8 cellular contexts compared by ENCODE assay signal in the genomic region with DNA sequence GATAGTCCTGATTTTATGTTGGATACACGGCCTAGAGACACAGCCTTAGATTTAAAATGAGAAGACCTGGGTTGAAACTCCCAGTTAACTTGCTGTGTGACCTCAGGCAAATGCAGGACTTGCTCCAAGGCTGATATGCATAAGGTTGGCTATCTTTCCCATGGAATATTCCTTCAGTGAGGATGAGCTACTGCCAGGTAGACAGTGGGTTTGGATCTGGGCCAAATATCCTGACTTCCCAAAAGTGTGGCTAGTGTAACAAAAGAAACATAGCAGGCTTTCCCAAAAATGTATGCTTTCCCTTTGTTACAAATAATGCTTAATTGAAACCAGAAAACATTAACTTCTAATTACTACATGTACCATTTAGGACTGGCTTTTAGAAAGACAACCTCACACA. TPM values are rescaled to one million over a fixed set of nuclear protein-coding genes. Genes with fewer than 3 reads are reported as not detected.
DNase-seq lines count a peak whose midpoint lies in the region; ATAC-seq and TF ChIP-seq lines count a peak whose summit lies in the region.

No MANE protein-coding gene starts in this region.

- no peak for DNase-seq in BE2C
- no peak for DNase-seq in chondrocyte (ENCODE audit: low spot score)
- no peak for DNase-seq in natural killer cell treated with Interleukin-12 subunit alpha and Interleukin-12 subunit beta and Interleukin-15 and Interleukin-18, amount 100 ng/mL, for 72 hours (ENCODE audit: low spot score)
- DNase-seq in retina = no peak
- no peak for DNase-seq in iPS-NIHi11 (ENCODE audit: low spot score)
- DNase-seq in activated effector memory CD4-positive, alpha-beta T cell treated with anti-CD3 and anti-CD28 coated beads, Interleukin-2, amount 50 U/mL, for 16 hours = no peak
- DNase-seq in SW 1271 (lab: John Stamatoyannopoulos, UW) = no peak

- H3K27ac Mint-ChIP-seq in chondrocyte (ENCODE audit: unreplicated experiment) = peak overlapping the region; percentile 85
- peak overlapping the region; percentile 89 to 96 for H3K27ac Mint-ChIP-seq in natural killer cell treated with Interleukin-12 subunit alpha and Interleukin-12 subunit beta and Interleukin-15 and Interleukin-18, amount 100 ng/mL, for 72 hours

- peaks cover 2% of the 10 kb centered on the region for H3K36me3 Mint-ChIP-seq in chondrocyte (ENCODE audit: low read depth)
- peaks cover 4% of the 10 kb centered on the region for H3K36me3 Mint-ChIP-seq in natural killer cell treated with Interleukin-12 subunit alpha and Interleukin-12 subunit beta and Interleukin-15 and Interleukin-18, amount 100 ng/mL, for 72 hours

- no peak for TF ChIP-seq CTCF in BE2C (IDR thresholded peaks at IDR 0.05; ENCODE audit: low read depth, low read length)
- no peak for TF ChIP-seq CTCF in chondrocyte (IDR thresholded peaks at IDR 0.05)

- H3K9me3 ChIP-seq in BE2C = no peaks in the 10 kb centered on the region
- H3K9me3 ChIP-seq in KOPT-K1 (ENCODE audit: insufficient read depth, low read length, poor library complexity, severe bottlenecking) = no peaks in the 10 kb centered on the region

- peak overlapping the region; percentile 94 for H3K4me3 ChIP-seq in BE2C (ENCODE audit: low read depth, low read length)

- H3K4me1 ChIP-seq in BE2C = peaks cover 6% of the 10 kb centered on the region

- H3K27me3 Mint-ChIP-seq in chondrocyte (ENCODE audit: low read depth) = no peaks in the 10 kb centered on the region
- peaks cover 14 to 17% of the 10 kb centered on the region in 2 donors for H3K27me3 Mint-ChIP-seq in natural killer cell treated with Interleukin-12 subunit alpha and Interleukin-12 subunit beta and Interleukin-15 and Interleukin-18, amount 100 ng/mL, for 72 hours

- H3K4me3 Mint-ChIP-seq in chondrocyte (ENCODE audit: unreplicated experiment) = peak overlapping the region; percentile 85
- peak overlapping the region; percentile 90 for H3K4me3 Mint-ChIP-seq in natural killer cell treated with Interleukin-12 subunit alpha and Interleukin-12 subunit beta and Interleukin-15 and Interleukin-18, amount 100 ng/mL, for 72 hours

- peak overlapping the region; percentile 81 for H3K27ac ChIP-seq in KOPT-K1 (ENCODE audit: low read depth, low read length, poor library complexity, severe bottlenecking)

- H3K9me3 Mint-ChIP-seq in chondrocyte (ENCODE audit: low read depth) = no peaks in the 10 kb centered on the region
- no peaks in the 10 kb centered on the region for H3K9me3 Mint-ChIP-seq in natural killer cell treated with Interleukin-12 subunit alpha and Interleukin-12 subunit beta and Interleukin-15 and Interleukin-18, amount 100 ng/mL, for 72 hours

- ATAC-seq in natural killer cell treated with Interleukin-12 subunit alpha and Interleukin-12 subunit beta and Interleukin-15 and Interleukin-18, amount 100 ng/mL, for 72 hours = no peak

- peaks cover 37% of the 10 kb centered on the region for H3K4me1 Mint-ChIP-seq in chondrocyte (ENCODE audit: low read depth)
- peaks cover 43 to 47% of the 10 kb centered on the region in 2 donors for H3K4me1 Mint-ChIP-seq in natural killer cell treated with Interleukin-12 subunit alpha and Interleukin-12 subunit beta and Interleukin-15 and Interleukin-18, amount 100 ng/mL, for 72 hours (ENCODE audit: low read depth in 2 of 2)

- H3K36me3 ChIP-seq in BE2C (peaks cover 4% of the 10 kb centered on the region; the same call in 1 of the 2 replicates), KOPT-K1 (ENCODE audit: insufficient read depth, low read length) (peaks cover 8% of the 10 kb centered on the region)

- H3K27me3 ChIP-seq in BE2C = no peaks in the 10 kb centered on the region

RNA-seq across cellular contexts. Expression of a gene that starts 0.7 kb away (rescaled TPM):
- 28.6 TPM for polyA plus RNA-seq in BE2C (2012; ENCODE audit: insufficient read depth, insufficient read length, low read depth)
- total RNA-seq in chondrocyte = 9.1 to 11.6 TPM (median 10.2 TPM) in 3 replicates
- 10 to 100 TPM; 11.2 to 12.5 TPM for total RNA-seq in natural killer cell treated with Interleukin-12 subunit alpha and Interleukin-12 subunit beta and Interleukin-15 and Interleukin-18, amount 100 ng/mL, for 72 hours
